In genomic region chr17:81890447-81891302, GRCh38 we compare ENCODE assay signal across 1 cellular context.
TF ChIP-seq lines count a peak whose summit lies in the region.

No MANE protein-coding gene starts in this region.

TF ChIP-seq in K562, 482 proteins besides CTCF, POLR2A, EP300 and RAD21 (continues in another document):
- TF ChIP-seq ZNF212 (CRISPR knock-in tag; IDR thresholded peaks at IDR 0.05) = no peak
- no peak for TF ChIP-seq TAF7 (tag; IDR thresholded peaks at IDR 0.05)
- no peak for TF ChIP-seq EP400 (IDR thresholded peaks at IDR 0.05)
- peak; percentile 96 for TF ChIP-seq CHD1 (IDR thresholded peaks at IDR 0.05; ENCODE audit: low read length)
- no peak for TF ChIP-seq FOXO4 (CRISPR knock-in tag; IDR thresholded peaks at IDR 0.05)
- TF ChIP-seq FOXA1 (IDR thresholded peaks at IDR 0.05; ENCODE audit: borderline replicate concordance) = no peak
- no peak for TF ChIP-seq NUFIP1 (IDR thresholded peaks at IDR 0.05; ENCODE audit: partially characterized antibody)
- no peak for TF ChIP-seq RREB1 (CRISPR knock-in tag; IDR thresholded peaks at IDR 0.05)
- TF ChIP-seq EWSR1 (IDR thresholded peaks at IDR 0.05; ENCODE audit: borderline replicate concordance, low read depth, partially characterized antibody) = no peak
- no peak for TF ChIP-seq SPI1 (IDR thresholded peaks at IDR 0.05; ENCODE audit: borderline replicate concordance, low read depth, low read length)
- TF ChIP-seq LCOR (CRISPR knock-in tag; IDR thresholded peaks at IDR 0.05) = 0 out of 2 replicates have a peak, but pooled peaks have one; percentile 48
- TF ChIP-seq GTF2F1 (IDR thresholded peaks at IDR 0.05; ENCODE audit: low read depth, low read length) = no peak
- TF ChIP-seq HDAC3 (IDR thresholded peaks at IDR 0.05; ENCODE audit: borderline replicate concordance, partially characterized antibody) = no peak
- TF ChIP-seq NFYB (IDR thresholded peaks at IDR 0.05; ENCODE audit: extremely low read depth, insufficient read length) = no peak
- no peak for TF ChIP-seq PHTF2 (CRISPR knock-in tag; IDR thresholded peaks at IDR 0.05)
- no peak for TF ChIP-seq ZNF408 (CRISPR knock-in tag; IDR thresholded peaks at IDR 0.05; ENCODE audit: low read depth)
- TF ChIP-seq RBBP5 (IDR thresholded peaks at IDR 0.05; ENCODE audit: borderline replicate concordance, insufficient read depth, low read length, poor library complexity, severe bottlenecking) = peak; percentile 19
- TF ChIP-seq E2F6 (IDR thresholded peaks at IDR 0.05; ENCODE audit: borderline replicate concordance in 1 of 2, extremely low read depth in 1 of 2, insufficient read depth in 1 of 2, insufficient read length in 1 of 2, low read depth in 1 of 2, low read length in 1 of 2, poor library complexity in 1 of 2, severe bottlenecking in 1 of 2) = peak in 1 of 2 experiments; percentile 22
- TF ChIP-seq ZNF561 (CRISPR knock-in tag; conservative IDR thresholded peaks at IDR 0.05) = no peak
- TF ChIP-seq RUNX1 (IDR thresholded peaks at IDR 0.05; ENCODE audit: low read depth) = no peak
- no peak for TF ChIP-seq FOXP1 (CRISPR knock-in tag; IDR thresholded peaks at IDR 0.05)
- TF ChIP-seq BRD9 (IDR thresholded peaks at IDR 0.05; ENCODE audit: low read depth, partially characterized antibody) = no peak
- no peak for TF ChIP-seq ETV1 (tag; conservative IDR thresholded peaks at IDR 0.05; ENCODE audit: low read depth)
- 0 out of 2 replicates have a peak, but pooled peaks have one; percentile 66 for TF ChIP-seq SRSF3 (IDR thresholded peaks at IDR 0.05; ENCODE audit: insufficient read depth, low read length)
- TF ChIP-seq CXXC5 (CRISPR knock-in tag; IDR thresholded peaks at IDR 0.05) = no peak
- TF ChIP-seq EZH2 (IDR thresholded peaks at IDR 0.05; ENCODE audit: borderline replicate concordance, low read depth, low read length) = no peak
- TF ChIP-seq FOXK1 (CRISPR knock-in tag; IDR thresholded peaks at IDR 0.05; ENCODE audit: borderline replicate concordance) = no peak
- no peak for TF ChIP-seq POLR3G (IDR thresholded peaks at IDR 0.05; ENCODE audit: extremely low read depth, insufficient read length, insufficient replicate concordance)
- TF ChIP-seq SMAD2 (IDR thresholded peaks at IDR 0.05; ENCODE audit: low read depth, low read length) = no peak
- no peak for TF ChIP-seq CAMTA2 (CRISPR knock-in tag; conservative IDR thresholded peaks at IDR 0.05)
- TF ChIP-seq MYC (IDR thresholded peaks at IDR 0.05; ENCODE audit: low read depth, low read length) = peak; percentile 36; the same call in 1 of the 2 replicates
- TF ChIP-seq MYC (CRISPR knock-in tag; IDR thresholded peaks at IDR 0.05; ENCODE audit: borderline replicate concordance, low read depth) = no peak
- no peak for TF ChIP-seq ZFPM2 (CRISPR knock-in tag; IDR thresholded peaks at IDR 0.05)
- no peak; the same call in 1 of the 2 replicates for TF ChIP-seq HMGXB4 (CRISPR knock-in tag; IDR thresholded peaks at IDR 0.05)
- peak; percentile 29; the same call in 1 of the 2 replicates for TF ChIP-seq TFAP4 (CRISPR knock-in tag; IDR thresholded peaks at IDR 0.05; ENCODE audit: borderline replicate concordance)
- no peak for TF ChIP-seq PTBP1 (IDR thresholded peaks at IDR 0.05; ENCODE audit: low read depth, low read length)
- no peak for TF ChIP-seq MBD1 (CRISPR knock-in tag; IDR thresholded peaks at IDR 0.05)
- 0 out of 2 replicates have a peak, but pooled peaks have one; percentile 29 for TF ChIP-seq EGR1 (conservative IDR thresholded peaks at IDR 0.05)
- no peak for TF ChIP-seq ZHX1 (conservative IDR thresholded peaks at IDR 0.05; ENCODE audit: low read length)
- TF ChIP-seq FOXJ3 (CRISPR knock-in tag; IDR thresholded peaks at IDR 0.05) = no peak
- no peak for TF ChIP-seq TFE3 (CRISPR knock-in tag; IDR thresholded peaks at IDR 0.05)
- TF ChIP-seq DMBX1 (CRISPR knock-in tag; IDR thresholded peaks at IDR 0.05; ENCODE audit: borderline replicate concordance) = no peak
- no peak for TF ChIP-seq MECOM (CRISPR knock-in tag; IDR thresholded peaks at IDR 0.05)
- no peak for TF ChIP-seq USF2 (CRISPR knock-in tag; IDR thresholded peaks at IDR 0.05)
- no peak for TF ChIP-seq RFX1 (IDR thresholded peaks at IDR 0.05)
- peak; percentile 39 for TF ChIP-seq HMGN3 (IDR thresholded peaks at IDR 0.05; ENCODE audit: borderline replicate concordance, extremely low read depth, insufficient read length, low read depth, low read length)
- TF ChIP-seq CHD4 (IDR thresholded peaks at IDR 0.05; ENCODE audit: insufficient read depth, insufficient replicate concordance, low read depth, low read length, poor library complexity, severe bottlenecking) = no peak
- peak; percentile 58 for TF ChIP-seq SAP30 (IDR thresholded peaks at IDR 0.05; ENCODE audit: borderline replicate concordance, insufficient read depth, low read depth, low read length, poor library complexity, severe bottlenecking)
